In genomic region chr10:30781571-30782542, GRCh38 we compare ENCODE assay signal across 1 cellular context.
TF ChIP-seq lines count a peak whose summit lies in the region.

No MANE protein-coding gene starts in this region.

TF ChIP-seq in GM12878, 131 proteins besides CTCF, POLR2A, EP300 and RAD21 (continued from another document):
- TF ChIP-seq, protein P1, sequence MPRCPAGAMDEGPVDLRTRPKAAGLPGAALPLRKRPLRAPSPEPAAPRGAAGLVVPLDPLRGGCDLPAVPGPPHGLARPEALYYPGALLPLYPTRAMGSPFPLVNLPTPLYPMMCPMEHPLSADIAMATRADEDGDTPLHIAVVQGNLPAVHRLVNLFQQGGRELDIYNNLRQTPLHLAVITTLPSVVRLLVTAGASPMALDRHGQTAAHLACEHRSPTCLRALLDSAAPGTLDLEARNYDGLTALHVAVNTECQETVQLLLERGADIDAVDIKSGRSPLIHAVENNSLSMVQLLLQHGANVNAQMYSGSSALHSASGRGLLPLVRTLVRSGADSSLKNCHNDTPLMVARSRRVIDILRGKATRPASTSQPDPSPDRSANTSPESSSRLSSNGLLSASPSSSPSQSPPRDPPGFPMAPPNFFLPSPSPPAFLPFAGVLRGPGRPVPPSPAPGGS (IDR thresholded peaks at IDR 0.05; ENCODE audit: borderline replicate concordance, insufficient read depth, low read depth, low read length, poor library complexity, severe bottlenecking) = no peak
- no peak for TF ChIP-seq TARDBP (IDR thresholded peaks at IDR 0.05; ENCODE audit: borderline replicate concordance)
- TF ChIP-seq, protein P2, sequence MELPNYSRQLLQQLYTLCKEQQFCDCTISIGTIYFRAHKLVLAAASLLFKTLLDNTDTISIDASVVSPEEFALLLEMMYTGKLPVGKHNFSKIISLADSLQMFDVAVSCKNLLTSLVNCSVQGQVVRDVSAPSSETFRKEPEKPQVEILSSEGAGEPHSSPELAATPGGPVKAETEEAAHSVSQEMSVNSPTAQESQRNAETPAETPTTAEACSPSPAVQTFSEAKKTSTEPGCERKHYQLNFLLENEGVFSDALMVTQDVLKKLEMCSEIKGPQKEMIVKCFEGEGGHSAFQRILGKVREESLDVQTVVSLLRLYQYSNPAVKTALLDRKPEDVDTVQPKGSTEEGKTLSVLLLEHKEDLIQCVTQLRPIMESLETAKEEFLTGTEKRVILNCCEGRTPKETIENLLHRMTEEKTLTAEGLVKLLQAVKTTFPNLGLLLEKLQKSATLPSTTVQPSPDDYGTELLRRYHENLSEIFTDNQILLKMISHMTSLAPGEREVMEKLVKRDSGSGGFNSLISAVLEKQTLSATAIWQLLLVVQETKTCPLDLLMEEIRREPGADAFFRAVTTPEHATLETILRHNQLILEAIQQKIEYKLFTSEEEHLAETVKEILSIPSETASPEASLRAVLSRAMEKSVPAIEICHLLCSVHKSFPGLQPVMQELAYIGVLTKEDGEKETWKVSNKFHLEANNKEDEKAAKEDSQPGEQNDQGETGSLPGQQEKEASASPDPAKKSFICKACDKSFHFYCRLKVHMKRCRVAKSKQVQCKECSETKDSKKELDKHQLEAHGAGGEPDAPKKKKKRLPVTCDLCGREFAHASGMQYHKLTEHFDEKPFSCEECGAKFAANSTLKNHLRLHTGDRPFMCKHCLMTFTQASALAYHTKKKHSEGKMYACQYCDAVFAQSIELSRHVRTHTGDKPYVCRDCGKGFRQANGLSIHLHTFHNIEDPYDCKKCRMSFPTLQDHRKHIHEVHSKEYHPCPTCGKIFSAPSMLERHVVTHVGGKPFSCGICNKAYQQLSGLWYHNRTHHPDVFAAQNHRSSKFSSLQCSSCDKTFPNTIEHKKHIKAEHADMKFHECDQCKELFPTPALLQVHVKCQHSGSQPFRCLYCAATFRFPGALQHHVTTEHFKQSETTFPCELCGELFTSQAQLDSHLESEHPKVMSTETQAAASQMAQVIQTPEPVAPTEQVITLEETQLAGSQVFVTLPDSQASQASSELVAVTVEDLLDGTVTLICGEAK (IDR thresholded peaks at IDR 0.05; ENCODE audit: borderline replicate concordance) = no peak
- no peak for TF ChIP-seq SPI1 (IDR thresholded peaks at IDR 0.05; ENCODE audit: borderline replicate concordance, insufficient read depth, low read depth, low read length)
- TF ChIP-seq, protein P3, sequence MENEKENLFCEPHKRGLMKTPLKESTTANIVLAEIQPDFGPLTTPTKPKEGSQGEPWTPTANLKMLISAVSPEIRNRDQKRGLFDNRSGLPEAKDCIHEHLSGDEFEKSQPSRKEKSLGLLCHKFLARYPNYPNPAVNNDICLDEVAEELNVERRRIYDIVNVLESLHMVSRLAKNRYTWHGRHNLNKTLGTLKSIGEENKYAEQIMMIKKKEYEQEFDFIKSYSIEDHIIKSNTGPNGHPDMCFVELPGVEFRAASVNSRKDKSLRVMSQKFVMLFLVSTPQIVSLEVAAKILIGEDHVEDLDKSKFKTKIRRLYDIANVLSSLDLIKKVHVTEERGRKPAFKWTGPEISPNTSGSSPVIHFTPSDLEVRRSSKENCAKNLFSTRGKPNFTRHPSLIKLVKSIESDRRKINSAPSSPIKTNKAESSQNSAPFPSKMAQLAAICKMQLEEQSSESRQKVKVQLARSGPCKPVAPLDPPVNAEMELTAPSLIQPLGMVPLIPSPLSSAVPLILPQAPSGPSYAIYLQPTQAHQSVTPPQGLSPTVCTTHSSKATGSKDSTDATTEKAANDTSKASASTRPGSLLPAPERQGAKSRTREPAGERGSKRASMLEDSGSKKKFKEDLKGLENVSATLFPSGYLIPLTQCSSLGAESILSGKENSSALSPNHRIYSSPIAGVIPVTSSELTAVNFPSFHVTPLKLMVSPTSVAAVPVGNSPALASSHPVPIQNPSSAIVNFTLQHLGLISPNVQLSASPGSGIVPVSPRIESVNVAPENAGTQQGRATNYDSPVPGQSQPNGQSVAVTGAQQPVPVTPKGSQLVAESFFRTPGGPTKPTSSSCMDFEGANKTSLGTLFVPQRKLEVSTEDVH (IDR thresholded peaks at IDR 0.05; ENCODE audit: low read depth, partially characterized antibody) = no peak
- no peak for TF ChIP-seq TAF1 (IDR thresholded peaks at IDR 0.05; ENCODE audit: borderline replicate concordance, low read depth, low read length)
- no peak for TF ChIP-seq ASH2L (IDR thresholded peaks at IDR 0.05; ENCODE audit: borderline replicate concordance, low read depth)
- TF ChIP-seq SMAD5 (IDR thresholded peaks at IDR 0.05; ENCODE audit: low read depth) = no peak
- no peak for TF ChIP-seq ZNF207 (IDR thresholded peaks at IDR 0.05; ENCODE audit: borderline replicate concordance)
- no peak for TF ChIP-seq ELK1 (IDR thresholded peaks at IDR 0.05; ENCODE audit: low read depth, low read length)
- TF ChIP-seq PML (IDR thresholded peaks at IDR 0.05; ENCODE audit: low read length) = no peak
TF ChIP-seq in GM12878: peak in this region for 0.
